7 cellular contexts compared by ENCODE assay signal in genomic region chr1:120096981-120097545, GRCh38. TPM values are rescaled to one million over a fixed set of nuclear protein-coding genes. Genes with fewer than 3 reads are reported as not detected.
DNase-seq lines count a peak whose midpoint lies in the region; ATAC-seq and TF ChIP-seq lines count a peak whose summit lies in the region.
"Not testable (repeated sequence)": the region's sequence is repeated elsewhere in the genome, so short reads cannot be mapped to it uniquely, and the experiment has no call there.

No MANE protein-coding gene starts in this region.

- ATAC-seq in PC-3 (peak; percentile 82), left colon (peak; percentile 65)
- not testable (repeated sequence) for ATAC-seq in memory B cell (ENCODE audit: low read depth); naive B cell (ENCODE audit: low read depth in 2 of 2)

- not testable (repeated sequence) for H3K36me3 Mint-ChIP-seq in Calu3 (ENCODE audit: insufficient read depth, unreplicated experiment); IgD-negative memory B cell; memory B cell; naive B cell

- BruUV-seq in Calu3 (replicated peaks; lab: Mats Ljungman, UMichigan); PC-3 (replicated peaks; lab: Mats Ljungman, UMichigan): not testable (repeated sequence)

- intact Hi-C loops in Calu3 (cut with micrococcal nuclease; ENCODE audit: unreplicated experiment); PC-3 (cut with micrococcal nuclease); left colon (cut with DNase I, micrococcal nuclease): not testable (repeated sequence)

- not testable (repeated sequence) for H3F3A ChIP-seq in PC-3 (ENCODE audit: low read length, unreplicated experiment)

- CTCF ChIA-PET in Calu3 (lab: Charles Lee); PC-3 (lab: Charles Lee): not testable (repeated sequence)

- not testable (repeated sequence) for H3K27me3 Mint-ChIP-seq in Calu3 (ENCODE audit: unreplicated experiment); IgD-negative memory B cell; memory B cell; naive B cell

- not testable (repeated sequence) for H3K4me1 ChIP-seq in PC-3 (ENCODE audit: insufficient read depth, low read length)

- not testable (repeated sequence) for H3K36me3 ChIP-seq in PC-3 (ENCODE audit: low read depth, low read length)

- not testable (repeated sequence) for H3K4me1 Mint-ChIP-seq in Calu3 (ENCODE audit: low read depth, unreplicated experiment); memory B cell
- H3K4me1 Mint-ChIP-seq in IgD-negative memory B cell: peaks cover 6 to 13% (median 9%) of the 10 kb centered on the region in 3 donors
- peaks cover 0 to 16% (median 10%) of the 10 kb centered on the region in 3 donors for H3K4me1 Mint-ChIP-seq in naive B cell

- POLR2A ChIA-PET in PC-3 (lab: Charles Lee; ENCODE audit: unreplicated experiment): not testable (repeated sequence)

- DNase-seq in Calu3: peak; percentile 19
- DNase-seq in NCI-H69 (lab: John Stamatoyannopoulos, UW): peak; percentile 38
- DNase-seq in PC-3; left colon; memory B cell (ENCODE audit: low spot score in 2 of 2); naive B cell: not testable (repeated sequence)

- not testable (repeated sequence) for H3K4me3 ChIP-seq in PC-3 (ENCODE audit: low read length)

- H2AFZ ChIP-seq in PC-3 (ENCODE audit: low read length): not testable (repeated sequence)

- H3K9ac ChIP-seq in PC-3 (ENCODE audit: low read length): not testable (repeated sequence)

- H3K9me2 ChIP-seq in PC-3 (replicated peaks; ENCODE audit: low read length): not testable (repeated sequence)

- not testable (repeated sequence) for H3K4me3 Mint-ChIP-seq in Calu3 (ENCODE audit: low read depth, unreplicated experiment)
- H3K4me3 Mint-ChIP-seq in IgD-negative memory B cell (peak overlapping the region in 3 of 4 donors; percentile 65 to 86 (median 65)), memory B cell (peak overlapping the region; percentile 55), naive B cell (peak overlapping the region in 5 of 8 donors; percentile 51 to 75 (median 52))

- not testable (repeated sequence) for H3K27ac ChIP-seq in PC-3 (ENCODE audit: low read length)

- H3K9me3 ChIP-seq in PC-3 (ENCODE audit: low read length): not testable (repeated sequence)

- H3K9me3 Mint-ChIP-seq in Calu3 (ENCODE audit: low read depth, unreplicated experiment); IgD-negative memory B cell; memory B cell; naive B cell: not testable (repeated sequence)

- H3K27ac Mint-ChIP-seq in Calu3 (ENCODE audit: unreplicated experiment); memory B cell; naive B cell: not testable (repeated sequence)
- peak overlapping the region in 1 of 3 donors; percentile 59 for H3K27ac Mint-ChIP-seq in IgD-negative memory B cell

- H3K79me2 ChIP-seq in PC-3 (ENCODE audit: low read length): not testable (repeated sequence)

- H3K4me2 ChIP-seq in PC-3 (ENCODE audit: low read length): not testable (repeated sequence)

- H4K20me1 ChIP-seq in PC-3 (ENCODE audit: low read length): not testable (repeated sequence)

- H3K27me3 ChIP-seq in PC-3 (ENCODE audit: low read length): not testable (repeated sequence)

- TF ChIP-seq CTCF in Calu3 (IDR thresholded peaks at IDR 0.05; ENCODE audit: unreplicated experiment); PC-3 (conservative IDR thresholded peaks at IDR 0.05; ENCODE audit: low read depth, low read length): not testable (repeated sequence)

RNA-seq across cellular contexts. Expression of gene NOTCH2, which starts 27.6 kb away (rescaled TPM):
- 72.6 and 79.6 TPM in 2 replicates for total RNA-seq in Calu3 (2022)
- 46.5 TPM for polyA plus RNA-seq in IgD-negative memory B cell
- total RNA-seq in PC-3 (2014; rRNA removed): 42.2 and 61.5 TPM in 2 replicates
- 10 to 100 TPM; 50.7 to 66.6 TPM for total RNA-seq in left colon
- 10 to 100 TPM; 45.8 to 70.9 (median 64.7) TPM for polyA plus RNA-seq in naive B cell (ENCODE audit: low read depth in 6 of 6)
